Comparison of ENCODE assay signal across 9 cellular contexts in the genomic region with DNA sequence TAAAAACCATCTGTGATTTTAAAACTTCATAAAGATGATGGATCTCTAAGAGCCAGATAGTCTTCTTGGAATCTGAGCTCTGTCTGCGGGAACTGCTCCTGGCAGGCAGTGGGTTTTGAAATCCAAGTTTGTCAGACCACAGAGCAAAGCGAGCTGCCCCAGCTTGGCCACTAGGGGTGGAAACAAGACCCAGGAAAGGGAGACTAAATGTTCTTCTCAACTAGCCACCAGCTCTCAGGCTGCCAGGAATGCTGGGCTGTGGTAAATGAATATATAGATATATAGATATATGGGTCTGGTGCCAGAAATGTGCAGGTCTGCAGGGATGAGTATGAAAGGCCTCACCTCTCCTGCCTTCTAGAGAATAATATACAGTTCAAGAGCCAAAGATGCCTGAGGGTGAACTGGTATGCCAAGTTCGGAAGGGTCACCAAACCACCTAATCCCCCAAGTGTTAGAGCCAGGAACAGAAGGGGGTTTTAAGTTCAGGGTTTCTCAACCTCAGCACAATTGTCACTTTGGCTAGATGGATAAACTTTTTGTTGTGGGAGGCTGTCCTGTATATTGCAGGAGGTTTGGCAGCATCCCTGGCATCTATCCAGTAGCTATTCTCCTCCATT.
DNase-seq lines count a peak whose midpoint lies in the region; ATAC-seq and TF ChIP-seq lines count a peak whose summit lies in the region.
"Had no signal": no experiment of that assay in that cellular context is flagged by ENCODE, and none has a peak within 500 bp of the region (broad histone marks: within the 10 kb centered on the region; RNA-seq: fewer than 3 reads in every experiment).

No MANE protein-coding gene starts in this region.

- DNase-seq in GM13977 (ENCODE audit: low spot score) (no peak), RWPE2 (ENCODE audit: low spot score) (no peak), skeletal muscle cell (ENCODE audit: low read depth) (peak; percentile 54), KBM-7 (no peak), DMS114 treated with DMSO at 0.1 percent for 48 hours (lab: John Stamatoyannopoulos, UW; ENCODE audit: unreplicated experiment) (no peak)
- no peak for DNase-seq in activated CD4-positive, alpha-beta T cell treated with anti-CD3 and anti-CD28 coated beads for 1 hour
- DNase-seq in activated naive CD4-positive, alpha-beta T cell (lab: John Stamatoyannopoulos, UW), result no peak

- H3K27ac ChIP-seq in RWPE2 (ENCODE audit: poor library complexity, severe bottlenecking) (no peak overlapping the region), gastroesophageal sphincter (peak overlapping the region in 3 of 4 donors; percentile 42 to 62 (median 60))
- H3K27ac ChIP-seq: KMS-11 had no signal

- no peaks in the 10 kb centered on the region for H3K9me3 ChIP-seq in RWPE2 (ENCODE audit: severe bottlenecking)
- no peaks in the 10 kb centered on the region for H3K9me3 ChIP-seq in gastroesophageal sphincter

- H3K4me3 ChIP-seq in RWPE2 (ENCODE audit: severe bottlenecking) (no peak overlapping the region), gastroesophageal sphincter (no peak overlapping the region), skeletal muscle cell (ENCODE audit: low read depth, low read length) (no peak overlapping the region)

- peak; percentile 46; the same call in 1 of the 3 replicates for ATAC-seq in RWPE2 (ENCODE audit: low read depth)
- ATAC-seq in gastroesophageal sphincter, result peak; percentile 52

- in situ Hi-C loops in GM13977 (cut with MboI; ENCODE audit: low pct_unique_long_range_greater_than_20kb, low sequenced_read_pairs, unreplicated experiment), result no loop called here
- in situ Hi-C loops in KBM-7 (cut with MboI; ENCODE audit: low pct_unique_long_range_greater_than_20kb, low sequenced_read_pairs), result no loop called here

- no peak for TF ChIP-seq EP300 in gastroesophageal sphincter (IDR thresholded peaks at IDR 0.05)

- H3K36me3 ChIP-seq in RWPE2 (ENCODE audit: low read depth), result no peaks in the 10 kb centered on the region
- no peaks in the 10 kb centered on the region for H3K36me3 ChIP-seq in gastroesophageal sphincter

- 36 to 63% methylated on average over 2 to 3 of the region's 3 CpGs for WGBS in gastroesophageal sphincter (ENCODE audit: low coverage in 1 of 2), 2 donors

- TF ChIP-seq POLR2A in gastroesophageal sphincter (IDR thresholded peaks at IDR 0.05), result no peak

- H3K27me3 ChIP-seq in RWPE2 (ENCODE audit: insufficient read depth, poor library complexity, severe bottlenecking) (no peaks in the 10 kb centered on the region), gastroesophageal sphincter (no peaks in the 10 kb centered on the region)

- H3K4me1 ChIP-seq in RWPE2 (ENCODE audit: insufficient read depth, poor library complexity, severe bottlenecking) (no peaks in the 10 kb centered on the region), gastroesophageal sphincter (peaks cover 0 to 67% (median 4%) of the 10 kb centered on the region in 3 donors)

- TF ChIP-seq CTCF in GM13977 (IDR thresholded peaks at IDR 0.05; ENCODE audit: extremely low read depth, insufficient read depth, missing control alignments), result peak; percentile 39
- TF ChIP-seq CTCF in RWPE2 (IDR thresholded peaks at IDR 0.05; ENCODE audit: poor library complexity, severe bottlenecking), result peak; percentile 55
- TF ChIP-seq CTCF in gastroesophageal sphincter (IDR thresholded peaks at IDR 0.05), result peak; percentile 7 to 76 (median 42)
